ENCODE assay signal across 21 cellular contexts in genomic region chr12:111347891-111348644, GRCh38.
"Had no signal": no experiment of that assay in that cellular context is flagged by ENCODE, and none has a peak within 500 bp of the region (broad histone marks: within the 10 kb centered on the region; RNA-seq: fewer than 3 reads in every experiment).

No MANE protein-coding gene starts in this region.

- H3K4me2 ChIP-seq: SK-N-SH had no signal

- H3K9me3 ChIP-seq: SK-N-SH had no signal

- H3K4me3 ChIP-seq: MG63 had no signal

- ATAC-seq: T-cell had no signal

- DNase-seq: Karpas-422, KG1, MG63, NCI-H1092, NCI-H1105 treated with DMSO at 0.1 percent for 48 hours, NCI-H1417 treated with DMSO at 0.1 percent for 48 hours, NCI-H146, NCI-H1694 treated with DMSO at 0.1 percent for 48 hours, NCI-H1930, NCI-H2081, NCI-H2107, NCI-H2227 treated with DMSO at 0.1 percent for 48 hours, NCI-H524, NCI-H526 treated with DMSO at 0.1 percent for 48 hours, NCI-H748 treated with DMSO at 0.1 percent for 48 hours, RPMI8226, SHP77, SK-N-SH, SW 1271, T-cell had no signal

- FAIRE-seq: RCC 7860 had no signal

- H3K36me3 ChIP-seq: MG63 had no signal

- H3K9ac ChIP-seq: SK-N-SH had no signal

- H3K27me3 ChIP-seq: MG63 had no signal
